In the genomic region with DNA sequence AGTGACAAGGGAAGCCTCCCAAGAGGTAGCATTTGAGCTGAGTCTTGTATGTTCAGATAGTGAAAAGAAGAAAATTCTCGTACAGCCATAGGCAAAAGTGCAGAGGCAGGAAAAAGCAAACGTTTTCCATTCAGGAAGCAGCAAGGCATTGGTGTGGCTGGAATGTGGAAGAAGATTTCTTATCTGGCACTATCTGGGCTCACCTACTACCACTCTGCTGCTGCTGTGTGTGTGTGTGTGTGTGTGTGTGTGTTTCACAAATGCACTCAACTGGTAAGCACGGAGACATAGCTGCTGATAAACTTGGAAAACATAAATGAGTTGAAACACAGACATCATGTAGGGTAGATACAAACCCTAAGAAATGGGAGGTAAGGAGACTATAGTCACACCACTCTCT, we compare ENCODE assay signal across 19 cellular contexts.
DNase-seq lines count a peak whose midpoint lies in the region; ATAC-seq and TF ChIP-seq lines count a peak whose summit lies in the region.
"Had no signal": no experiment of that assay in that cellular context is flagged by ENCODE, and none has a peak within 500 bp of the region (broad histone marks: within the 10 kb centered on the region; RNA-seq: fewer than 3 reads in every experiment).

No MANE protein-coding gene starts in this region.

- TF ChIP-seq CTCF in Caco-2 (IDR thresholded peaks at IDR 0.05; ENCODE audit: insufficient read depth in 1 of 2, low read depth in 1 of 2, low read length in 1 of 2, severe bottlenecking in 1 of 2, unreplicated experiment in 1 of 2) (no peak), IMR-90 (conservative IDR thresholded peaks at IDR 0.05; ENCODE audit: low read depth, low read length) (no peak), hepatocyte (IDR thresholded peaks at IDR 0.05; ENCODE audit: poor library complexity) (no peak), esophagus muscularis mucosa (IDR thresholded peaks at IDR 0.05) (no peak)

- in situ Hi-C loops in IMR-90 (cut with MboI; ENCODE audit: low sequenced_read_pairs): no loop called here

- no peak overlapping the region for H3K27ac Mint-ChIP-seq in Caco-2 (ENCODE audit: unreplicated experiment)
- H3K27ac Mint-ChIP-seq: B cell; CD4-positive, CD25-positive, alpha-beta regulatory T cell; H9 had no signal

- H3K27me3 ChIP-seq in Caco-2 (replicated peaks; ENCODE audit: control insufficient read depth, insufficient read depth, low read length): no peaks in the 10 kb centered on the region
- no peaks in the 10 kb centered on the region; the same call in 1 of the 2 replicates for H3K27me3 ChIP-seq in IMR-90 (ENCODE audit: control insufficient read depth, insufficient read depth, low read length)
- H3K27me3 ChIP-seq in hepatocyte: no peaks in the 10 kb centered on the region
- no peaks in the 10 kb centered on the region for H3K27me3 ChIP-seq in esophagus muscularis mucosa
- H3K27me3 ChIP-seq: BLaER1 treated with 17β-estradiol and CSF1 and Interleukin-3, amounts not matched to agents 10 nM and 100 nM had no signal

- H3K4me2 ChIP-seq in IMR-90 (ENCODE audit: low read depth, low read length) (no peak overlapping the region), hepatocyte (peak overlapping the region; percentile 48)
- H3K4me2 ChIP-seq: BLaER1 treated with 17β-estradiol and CSF1 and Interleukin-3, amounts not matched to agents 10 nM and 100 nM had no signal

- no peak overlapping the region; the same call in 1 of the 2 replicates for H2BK20ac ChIP-seq in IMR-90 (ENCODE audit: low read depth, low read length)

- peak overlapping the region; percentile 14; the same call in 1 of the 3 replicates for H2BK15ac ChIP-seq in IMR-90 (ENCODE audit: low read depth, low read length)

- TF ChIP-seq EP300 in esophagus muscularis mucosa (IDR thresholded peaks at IDR 0.05): no peak

- peaks cover 15% of the 10 kb centered on the region for H3K27me3 Mint-ChIP-seq in Caco-2 (ENCODE audit: insufficient read depth, unreplicated experiment)
- H3K27me3 Mint-ChIP-seq: CD4-positive, CD25-positive, alpha-beta regulatory T cell; CD8-positive, alpha-beta memory T cell had no signal

- H3K4me3 ChIP-seq in Caco-2 (ENCODE audit: low read depth, low read length): no peak overlapping the region
- H3K4me3 ChIP-seq in IMR-90 (ENCODE audit: insufficient read depth, low read depth, low read length): no peak overlapping the region
- no peak overlapping the region for H3K4me3 ChIP-seq in hepatocyte
- no peak overlapping the region for H3K4me3 ChIP-seq in esophagus muscularis mucosa
- H3K4me3 ChIP-seq: BLaER1 treated with 17β-estradiol and CSF1 and Interleukin-3, amounts not matched to agents 10 nM and 100 nM; GM12878 had no signal

- 0 out of 2 replicates have a peak, but pooled peaks cover 7% of the 10 kb centered on the region for H3K9me1 ChIP-seq in IMR-90 (ENCODE audit: insufficient read depth, low read length)

- H3K36me3 ChIP-seq in Caco-2 (ENCODE audit: control insufficient read depth, insufficient read depth, low read length) (no peaks in the 10 kb centered on the region), IMR-90 (ENCODE audit: control insufficient read depth, insufficient read depth, low read length) (no peaks in the 10 kb centered on the region), hepatocyte (replicated peaks; ENCODE audit: insufficient read depth, low read depth) (no peaks in the 10 kb centered on the region), esophagus muscularis mucosa (no peaks in the 10 kb centered on the region)
- H3K36me3 ChIP-seq: BLaER1 treated with 17β-estradiol and CSF1 and Interleukin-3, amounts not matched to agents 10 nM and 100 nM had no signal

- H3K9ac ChIP-seq in IMR-90 (ENCODE audit: low read depth, low read length): no peak overlapping the region
- H3K9ac ChIP-seq: BLaER1 treated with 17β-estradiol and CSF1 and Interleukin-3, amounts not matched to agents 10 nM and 100 nM had no signal

- H2AFZ ChIP-seq in IMR-90 (replicated peaks; ENCODE audit: low read length, poor library complexity) (peak overlapping the region; percentile 35), hepatocyte (no peak overlapping the region)

- no peaks in the 10 kb centered on the region for H3K79me2 ChIP-seq in hepatocyte

- peak; percentile 27 to 55 for DNase-seq in Caco-2
- no peak for DNase-seq in IMR-90
- DNase-seq in hepatocyte (ENCODE audit: low spot score): no peak
- no peak for DNase-seq in NCI-H2196 treated with DMSO at 0.1 percent for 48 hours (lab: John Stamatoyannopoulos, UW; ENCODE audit: unreplicated experiment)
- no peak for DNase-seq in AG08395 (ENCODE audit: low spot score)
- DNase-seq in NCI-H1092 treated with DMSO at 0.1 percent for 48 hours (lab: John Stamatoyannopoulos, UW): no peak
- DNase-seq in esophagus muscularis mucosa (ENCODE audit: extremely low spot score): no peak
- DNase-seq: 8988T; CD4-positive, CD25-positive, alpha-beta regulatory T cell; CD8-positive, alpha-beta memory T cell; DMS79 treated with DMSO at 0.1 percent for 48 hours; GOT3; H9; KBM-7 had no signal

- no peak for ATAC-seq in IMR-90 (ENCODE audit: low read depth)
- ATAC-seq: GM12878 had no signal

- no peak overlapping the region for H2AK9ac ChIP-seq in IMR-90 (replicated peaks; ENCODE audit: low read depth, low read length, poor library complexity)

- BruUV-seq in Caco-2 (replicated peaks; lab: Mats Ljungman, UMichigan): no TSS peak
- BruUV-seq in IMR-90 (replicated peaks; lab: Mats Ljungman, UMichigan): no TSS peak

- H2BK5ac ChIP-seq in IMR-90 (ENCODE audit: low read depth, low read length, poor library complexity, severe bottlenecking): no peak overlapping the region

- intact Hi-C loops in Caco-2 (cut with micrococcal nuclease; ENCODE audit: unreplicated experiment) (no loop called here), IMR-90 (cut with micrococcal nuclease) (no loop called here), esophagus muscularis mucosa (cut with DNase I) (no loop called here)

- H3K9me3 ChIP-seq in Caco-2: no peaks in the 10 kb centered on the region
- H3K9me3 ChIP-seq in IMR-90 (ENCODE audit: control insufficient read depth, insufficient read depth, low read length): peaks cover 1% of the 10 kb centered on the region; the same call in 1 of the 2 replicates
- no peaks in the 10 kb centered on the region for H3K9me3 ChIP-seq in hepatocyte (ENCODE audit: low read depth)
- no peaks in the 10 kb centered on the region for H3K9me3 ChIP-seq in esophagus muscularis mucosa
- H3K9me3 ChIP-seq: BLaER1 treated with 17β-estradiol and CSF1 and Interleukin-3, amounts not matched to agents 10 nM and 100 nM had no signal

- H3K14ac ChIP-seq in IMR-90 (replicated peaks; ENCODE audit: low read depth, low read length): 0 out of 2 replicates have a peak overlapping the region, but pooled peaks have one; percentile 30

- H3K9me3 Mint-ChIP-seq in Caco-2 (ENCODE audit: unreplicated experiment): no peaks in the 10 kb centered on the region
- H3K9me3 Mint-ChIP-seq: H9 had no signal

- peak overlapping the region; percentile 46; the same call in 1 of the 2 replicates for H2BK120ac ChIP-seq in IMR-90 (ENCODE audit: low read depth, low read length)

- H3K23ac ChIP-seq in IMR-90 (ENCODE audit: low read depth, low read length): no peak overlapping the region

- TF ChIP-seq RAD21 in IMR-90 (IDR thresholded peaks at IDR 0.05; ENCODE audit: low read length): no peak

- TF ChIP-seq POLR2A in IMR-90 (IDR thresholded peaks at IDR 0.05; ENCODE audit: low read depth, low read length) (no peak), esophagus muscularis mucosa (IDR thresholded peaks at IDR 0.05; ENCODE audit: low read depth) (no peak)

- H4K20me1 ChIP-seq in IMR-90 (ENCODE audit: insufficient read depth, low read length) (no peaks in the 10 kb centered on the region), hepatocyte (ENCODE audit: insufficient read depth, poor library complexity, severe bottlenecking) (no peaks in the 10 kb centered on the region)
- H4K20me1 ChIP-seq: BLaER1 treated with 17β-estradiol and CSF1 and Interleukin-3, amounts not matched to agents 10 nM and 100 nM had no signal

- H4K91ac ChIP-seq in IMR-90 (ENCODE audit: insufficient read depth, low read depth, low read length): no peak overlapping the region

- H3K27ac ChIP-seq in IMR-90 (ENCODE audit: insufficient read depth, low read length) (no peak overlapping the region), hepatocyte (no peak overlapping the region), esophagus muscularis mucosa (replicated peaks in 1 of 4) (no peak overlapping the region)
- H3K27ac ChIP-seq: BLaER1 treated with 17β-estradiol and CSF1 and Interleukin-3, amounts not matched to agents 10 nM and 100 nM; HL-60 had no signal

- H4K8ac ChIP-seq in IMR-90 (ENCODE audit: low read depth in 2 of 2, low read length in 2 of 2): no peak overlapping the region

- H3K9me2 ChIP-seq in hepatocyte (replicated peaks; ENCODE audit: insufficient read depth): no peaks in the 10 kb centered on the region

- H3K79me1 ChIP-seq in IMR-90 (ENCODE audit: low read depth in 1 of 2, low read length in 2 of 2): no peaks in the 10 kb centered on the region

- peak overlapping the region; percentile 1 for H2AK5ac ChIP-seq in IMR-90 (ENCODE audit: low read depth, low read length)

- POLR2A ChIA-PET in Caco-2 (lab: Charles Lee) (no interaction called here), IMR-90 (lab: Charles Lee; ENCODE audit: unreplicated experiment) (no interaction called here)

- H3K4me1 ChIP-seq in Caco-2 (no peaks in the 10 kb centered on the region), IMR-90 (ENCODE audit: control insufficient read depth, insufficient read depth, low read length) (peaks cover 2% of the 10 kb centered on the region; the same call in 1 of the 2 replicates), hepatocyte (ENCODE audit: insufficient read depth) (no peaks in the 10 kb centered on the region), esophagus muscularis mucosa (peaks cover 0 to 16% (median 15%) of the 10 kb centered on the region in 4 donors)
- H3K4me1 ChIP-seq: BLaER1 treated with 17β-estradiol and CSF1 and Interleukin-3, amounts not matched to agents 10 nM and 100 nM had no signal

- no CpG with 5 or more reads among the region's 3 CpGs for WGBS in IMR-90 (ENCODE audit: extremely low coverage in 2 of 2, insufficient read length in 1 of 2), 2 experiments
- 26% methylated on average over 3 of the region's 3 CpGs for WGBS in hepatocyte (ENCODE audit: low lambda C conversion rate, missing lambda C conversion rate)
- 74% methylated on average over 3 of the region's 3 CpGs for WGBS in esophagus muscularis mucosa

- no peak overlapping the region for H3K56ac ChIP-seq in IMR-90 (ENCODE audit: extremely low read depth, insufficient read depth, low read length)

- dilution Hi-C loops in IMR-90 (cut with HindIII; ENCODE audit: low sequenced_read_pairs, unreplicated experiment): no loop called here

- peak overlapping the region; percentile 41; the same call in 1 of the 2 replicates for H3K4ac ChIP-seq in IMR-90 (ENCODE audit: low read depth, low read length)

- peak overlapping the region; percentile 12; the same call in 1 of the 2 replicates for H3K18ac ChIP-seq in IMR-90 (ENCODE audit: low read depth, low read length)

- no peaks in the 10 kb centered on the region for H3K36me3 Mint-ChIP-seq in Caco-2 (ENCODE audit: insufficient read depth, unreplicated experiment)
- H3K36me3 Mint-ChIP-seq: CD4-positive, CD25-positive, alpha-beta regulatory T cell; CD8-positive, alpha-beta memory T cell; IgD-negative memory B cell had no signal

- CTCF ChIA-PET in Caco-2 (lab: Charles Lee) (interaction anchor here (0.6 kb wide), 1 partner anchor 734 kb away, joined by 4 read pairs; no protein-coding TSS in a partner anchor), IMR-90 (lab: Yijun Ruan, JAX) (no interaction called here)

- H3K4me3 Mint-ChIP-seq in Caco-2 (ENCODE audit: unreplicated experiment): no peak overlapping the region
- H3K4me3 Mint-ChIP-seq: B cell; CD4-positive, CD25-positive, alpha-beta regulatory T cell; CD8-positive, alpha-beta memory T cell; H9; IgD-negative memory B cell had no signal

- peaks cover 8% of the 10 kb centered on the region for H3K4me1 Mint-ChIP-seq in Caco-2 (ENCODE audit: low read depth, unreplicated experiment)
- H3K4me1 Mint-ChIP-seq: B cell; CD4-positive, CD25-positive, alpha-beta regulatory T cell; CD8-positive, alpha-beta memory T cell; H9 had no signal

- peak overlapping the region; percentile 8; the same call in 1 of the 2 replicates for H4K5ac ChIP-seq in IMR-90 (ENCODE audit: low read depth, low read length)

Comparison
In these comparisons a context has a peak if more than half of its experiments do, and no peak if none do; other contexts are left out.
1. DNase-seq: peak in Caco-2 (2 of 2); none in IMR-90 (single experiment), hepatocyte (single experiment), NCI-H2196 treated with DMSO at 0.1 percent for 48 hours (single experiment), AG08395 (single experiment), NCI-H1092 treated with DMSO at 0.1 percent for 48 hours (single experiment) and esophagus muscularis mucosa (single experiment).